8 cellular contexts compared by ENCODE assay signal in genomic region chr19:36572593-36573019, GRCh38. TPM values are rescaled to one million over a fixed set of nuclear protein-coding genes. Genes with fewer than 3 reads are reported as not detected.
DNase-seq lines count a peak whose midpoint lies in the region; ATAC-seq and TF ChIP-seq lines count a peak whose summit lies in the region.

No MANE protein-coding gene starts in this region.

- peak overlapping the region; percentile 43 for H3K27ac ChIP-seq in foreskin keratinocyte

- H3K4me3 ChIP-seq in GM12875 (ENCODE audit: low read depth, low read length) (peak overlapping the region; percentile 82), skeletal muscle cell (ENCODE audit: low read depth, low read length) (peak overlapping the region; percentile 90)

- H3K36me3 Mint-ChIP-seq in T-helper 17 cell (ENCODE audit: low read depth), result peaks cover 6% of the 10 kb centered on the region

- peaks cover 4% of the 10 kb centered on the region for H3K4me1 ChIP-seq in foreskin keratinocyte

- H3K27ac Mint-ChIP-seq in T-helper 17 cell, result peak overlapping the region; percentile 94

- ATAC-seq in T-helper 17 cell (no peak), foreskin keratinocyte (no peak), HG03342 (IDR thresholded peaks at IDR 0.05; ENCODE audit: unreplicated experiment) (no peak)

- peak overlapping the region; percentile 92 for H3K4me3 Mint-ChIP-seq in T-helper 17 cell

- H3K27me3 Mint-ChIP-seq in T-helper 17 cell, result no peaks in the 10 kb centered on the region

- no peak for DNase-seq in T-helper 17 cell
- DNase-seq in foreskin keratinocyte, result no peak
- no peak for DNase-seq in skeletal muscle cell (ENCODE audit: low read depth)
- DNase-seq in H4 (ENCODE audit: low spot score), result no peak
- no peak for DNase-seq in HEK293T (ENCODE audit: extremely low spot score)
- DNase-seq in HPDE6-E6E7 (ENCODE audit: extremely low spot score), result no peak

- peaks cover 24% of the 10 kb centered on the region for H3K4me1 Mint-ChIP-seq in T-helper 17 cell

- TF ChIP-seq CTCF in GM12875 (IDR thresholded peaks at IDR 0.05; ENCODE audit: borderline replicate concordance, insufficient read depth, low read depth, low read length) (no peak), foreskin keratinocyte (conservative IDR thresholded peaks at IDR 0.05) (no peak)

- POLR2A ChIA-PET in HEK293T (lab: Yijun Ruan, JAX), result interaction anchor here (0.6 to 1.8 kb wide), 11 partner anchors 24 to 506 kb away, joined by 3 to 22 read pairs (median 4); partner anchors contain the start of genes ZNF260, ZNF345, ZNF382 and ZNF420

- no peaks in the 10 kb centered on the region for H3K27me3 ChIP-seq in foreskin keratinocyte

- H3K9me3 ChIP-seq in T-helper 17 cell (ENCODE audit: control insufficient read depth, low read length, poor library complexity, severe bottlenecking), result no peaks in the 10 kb centered on the region

- CTCF ChIA-PET in HEK293T (lab: Yijun Ruan, JAX), result no interaction called here

TF ChIP-seq in HEK293T, 16 proteins besides CTCF, POLR2A, EP300 and RAD21:
- TF ChIP-seq TARDBP (IDR thresholded peaks at IDR 0.05), result no peak
- no peak for TF ChIP-seq FOXK2 (IDR thresholded peaks at IDR 0.05)
- no peak for TF ChIP-seq HDGF (IDR thresholded peaks at IDR 0.05; ENCODE audit: borderline replicate concordance)
- no peak for TF ChIP-seq CTBP1 (IDR thresholded peaks at IDR 0.05; ENCODE audit: borderline replicate concordance)
- no peak for TF ChIP-seq SP1 (IDR thresholded peaks at IDR 0.05)
- no peak for TF ChIP-seq LEF1 (IDR thresholded peaks at IDR 0.05; ENCODE audit: borderline replicate concordance)
- no peak for TF ChIP-seq ELF4 (IDR thresholded peaks at IDR 0.05)
- no peak for TF ChIP-seq BHLHE40 (IDR thresholded peaks at IDR 0.05; ENCODE audit: borderline replicate concordance)
- no peak for TF ChIP-seq FOXM1 (IDR thresholded peaks at IDR 0.05; ENCODE audit: borderline replicate concordance)
- TF ChIP-seq ARNT (IDR thresholded peaks at IDR 0.05), result no peak
- no peak for TF ChIP-seq SUZ12 (IDR thresholded peaks at IDR 0.05)
- TF ChIP-seq ZNF384 (IDR thresholded peaks at IDR 0.05), result no peak
- no peak; the same call in 1 of the 2 replicates for TF ChIP-seq PKNOX1 (IDR thresholded peaks at IDR 0.05)
- no peak for TF ChIP-seq FOXA1 (IDR thresholded peaks at IDR 0.05)
- no peak for TF ChIP-seq NFRKB (IDR thresholded peaks at IDR 0.05)
- no peak for TF ChIP-seq L3MBTL2 (conservative IDR thresholded peaks at IDR 0.05)

RNA-seq across cellular contexts. Expression of gene ZNF529, which starts 0.5 kb away (rescaled TPM):
- 10 to 100 TPM; 25.9 to 30.6 TPM for total RNA-seq in T-helper 17 cell
- 5.8 and 5.9 TPM in 2 replicates for total RNA-seq in foreskin keratinocyte
- 1.4 and 1.8 TPM in 2 replicates for polyA plus RNA-seq in foreskin keratinocyte
- total RNA-seq in H4 (2014; rRNA removed; shearing (Covaris generic)), result 2.7 and 3.7 TPM in 2 replicates

RNA-seq across cellular contexts. Expression of gene ZNF382, which starts 32.5 kb away (rescaled TPM):
- total RNA-seq in T-helper 17 cell, result 1 to 10 TPM; 6.4 to 7.0 TPM
- total RNA-seq in foreskin keratinocyte, result 4.4 and 5.7 TPM in 2 replicates
- 0.87 and 1.5 TPM in 2 replicates for polyA plus RNA-seq in foreskin keratinocyte
- 0.06 and 0.21 TPM in 2 replicates for total RNA-seq in H4 (2014; rRNA removed; shearing (Covaris generic))

RNA-seq across cellular contexts. Expression of gene ZNF260, which starts 44.5 kb away (rescaled TPM):
- 1 to 10 TPM; 4.6 to 5.4 TPM for total RNA-seq in T-helper 17 cell
- total RNA-seq in foreskin keratinocyte, result 14.4 and 15.5 TPM in 2 replicates
- polyA plus RNA-seq in foreskin keratinocyte, result 2.4 and 2.5 TPM in 2 replicates
- 9.3 and 13.2 TPM in 2 replicates for total RNA-seq in H4 (2014; rRNA removed; shearing (Covaris generic))
